Comparison of ENCODE assay signal across 17 cellular contexts in the genomic region with DNA sequence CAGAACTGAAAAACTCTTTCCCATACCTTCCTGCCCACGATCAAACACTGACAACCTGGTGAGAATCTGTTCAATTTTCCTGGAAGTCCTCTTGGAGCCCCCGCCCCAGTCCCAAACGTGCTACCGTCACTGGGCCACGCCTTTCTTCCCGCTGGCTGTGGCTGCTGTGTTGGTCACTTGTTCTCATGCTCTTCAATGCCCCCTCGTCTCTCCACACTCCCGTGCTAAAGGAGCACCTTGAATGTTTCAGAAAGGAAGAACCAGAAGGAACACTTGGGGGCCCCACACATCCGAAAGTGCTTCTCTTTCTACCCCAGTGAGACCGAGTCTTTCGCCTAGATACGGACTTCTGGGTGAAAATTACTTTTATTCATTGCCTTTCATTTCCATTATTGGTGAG.
DNase-seq lines count a peak whose midpoint lies in the region; ATAC-seq and TF ChIP-seq lines count a peak whose summit lies in the region.
"Had no signal": no experiment of that assay in that cellular context is flagged by ENCODE, and none has a peak within 500 bp of the region (broad histone marks: within the 10 kb centered on the region; RNA-seq: fewer than 3 reads in every experiment).

No MANE protein-coding gene starts in this region.

- TF ChIP-seq CTCF in HFFc6 (IDR thresholded peaks at IDR 0.05) (no peak), coronary artery (IDR thresholded peaks at IDR 0.05) (no peak), osteocyte (IDR thresholded peaks at IDR 0.05) (no peak)

- no peak overlapping the region for H3K4me3 ChIP-seq in coronary artery
- H3K4me3 ChIP-seq: BLaER1, GM12878, GM23338, HAP-1 had no signal

- in situ Hi-C loops in G401 (cut with HindIII; ENCODE audit: low sequenced_read_pairs), result no loop called here

- H3K36me3 Mint-ChIP-seq in HFFc6 (ENCODE audit: low read depth) (peaks cover 50% of the 10 kb centered on the region), osteocyte (ENCODE audit: unreplicated experiment) (peaks cover 26% of the 10 kb centered on the region)
- H3K36me3 Mint-ChIP-seq: CD8-positive, alpha-beta T cell had no signal

- peaks cover 11% of the 10 kb centered on the region; the same call in 1 of the 2 replicates for H3K4me1 Mint-ChIP-seq in HFFc6 (ENCODE audit: low read depth)
- H3K4me1 Mint-ChIP-seq in osteocyte (ENCODE audit: unreplicated experiment), result peaks cover 10% of the 10 kb centered on the region

- DNase-seq in HFFc6, result no peak
- peak; percentile 29 for DNase-seq in coronary artery (ENCODE audit: low spot score)
- DNase-seq in osteocyte (ENCODE audit: extremely low spot score, unreplicated experiment), result peak; percentile 59
- DNase-seq in NCI-H2081 (lab: John Stamatoyannopoulos, UW), result no peak
- no peak for DNase-seq in G401 (ENCODE audit: low spot score)
- DNase-seq: Caco-2; CD4-positive, CD25-positive, alpha-beta regulatory T cell; CD8-positive, alpha-beta T cell; DMS153; DND-41; GDM1 had no signal

- H3K27me3 Mint-ChIP-seq in HFFc6 (ENCODE audit: insufficient read depth), result peaks cover 7% of the 10 kb centered on the region
- H3K27me3 Mint-ChIP-seq in osteocyte (ENCODE audit: unreplicated experiment), result no peaks in the 10 kb centered on the region
- H3K27me3 Mint-ChIP-seq: CD4-positive, CD25-positive, alpha-beta regulatory T cell had no signal

- H3K27ac Mint-ChIP-seq in HFFc6, result peak overlapping the region; percentile 29; the same call in 1 of the 2 replicates
- H3K27ac Mint-ChIP-seq in osteocyte (ENCODE audit: unreplicated experiment), result no peak overlapping the region
- H3K27ac Mint-ChIP-seq: CD8-positive, alpha-beta T cell; GM23338 had no signal

- H3K9me3 Mint-ChIP-seq in HFFc6, result peaks cover 25% of the 10 kb centered on the region
- no peaks in the 10 kb centered on the region for H3K9me3 Mint-ChIP-seq in osteocyte (ENCODE audit: unreplicated experiment)

- no peak for ATAC-seq in GM18907 (IDR thresholded peaks at IDR 0.05; ENCODE audit: unreplicated experiment)
- ATAC-seq: CD8-positive, alpha-beta T cell; GM12878; GM23338 had no signal

- no peak overlapping the region for H3K27ac ChIP-seq in coronary artery
- H3K27ac ChIP-seq: BLaER1, C4-2B had no signal

- H3K4me3 Mint-ChIP-seq in HFFc6 (no peak overlapping the region), osteocyte (ENCODE audit: unreplicated experiment) (no peak overlapping the region)
- H3K4me3 Mint-ChIP-seq: CD4-positive, CD25-positive, alpha-beta regulatory T cell; CD8-positive, alpha-beta T cell; GM23338 had no signal

Comparison
In these comparisons a context has a peak if more than half of its experiments do, and no peak if none do; other contexts are left out.
1. DNase-seq: peak in coronary artery (single experiment) and osteocyte (single experiment); none in HFFc6 (single experiment), NCI-H2081 (0 of 2) and G401 (single experiment).